25 cellular contexts compared by ENCODE assay signal in the genomic region with DNA sequence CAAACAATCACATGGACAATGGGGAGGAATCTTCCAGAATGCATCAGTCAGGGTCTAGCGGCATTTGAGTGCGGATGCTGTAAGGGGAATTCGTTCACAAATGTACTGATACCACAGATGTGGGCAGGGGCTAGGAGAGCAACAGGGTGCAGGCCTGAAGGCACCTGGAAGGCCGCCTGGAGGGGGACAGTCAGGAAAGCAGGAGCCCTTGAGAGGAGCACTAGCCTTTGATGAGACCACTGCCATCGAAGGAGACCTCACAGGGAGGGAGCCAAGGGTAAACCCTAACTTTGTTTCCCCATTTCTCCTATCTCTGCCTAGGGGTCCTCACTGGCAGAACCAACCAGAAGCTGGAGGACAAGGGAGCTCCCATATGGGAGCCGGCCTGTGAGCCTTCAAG. TPM values are rescaled to one million over a fixed set of nuclear protein-coding genes. Genes with fewer than 3 reads are reported as not detected.
DNase-seq lines count a peak whose midpoint lies in the region; ATAC-seq, FAIRE-seq and TF ChIP-seq lines count a peak whose summit lies in the region.
"Had no signal": no experiment of that assay in that cellular context is flagged by ENCODE, and none has a peak within 500 bp of the region (broad histone marks: within the 10 kb centered on the region; RNA-seq: fewer than 3 reads in every experiment).

No MANE protein-coding gene starts in this region.

- H3K4me3 Mint-ChIP-seq in activated CD4-positive, alpha-beta T cell treated with anti-CD3 and anti-CD28 coated beads, Interleukin-2, amount 10 ng/mL, durations not matched to agents 24 days and 14 days: no peak overlapping the region
- H3K4me3 Mint-ChIP-seq in immature natural killer cell: no peak overlapping the region
- H3K4me3 Mint-ChIP-seq: B cell; CD4-positive, alpha-beta T cell; CD8-positive, alpha-beta T cell had no signal

- no peak for TF ChIP-seq EP300 in esophagus muscularis mucosa (IDR thresholded peaks at IDR 0.05)

- peaks cover 42% of the 10 kb centered on the region for H3K36me3 Mint-ChIP-seq in activated CD4-positive, alpha-beta T cell treated with anti-CD3 and anti-CD28 coated beads, Interleukin-2, amount 10 ng/mL, durations not matched to agents 24 days and 14 days (ENCODE audit: low read depth)
- H3K36me3 Mint-ChIP-seq in immature natural killer cell: peaks cover 0 to 7% (median 0%) of the 10 kb centered on the region in 3 donors

- TF ChIP-seq POLR2A in NB4 (IDR thresholded peaks at IDR 0.05; ENCODE audit: extremely low read depth, insufficient read length) (peak; percentile 22), esophagus muscularis mucosa (IDR thresholded peaks at IDR 0.05; ENCODE audit: low read depth) (no peak)

- H3K4me3 ChIP-seq in NB4 (ENCODE audit: low read depth, low read length) (no peak overlapping the region), esophagus muscularis mucosa (no peak overlapping the region)
- H3K4me3 ChIP-seq: A549; BLaER1 treated with 17β-estradiol and CSF1 and Interleukin-3, amounts not matched to agents 10 nM and 100 nM had no signal

- ATAC-seq in GM19452 (IDR thresholded peaks at IDR 0.05; ENCODE audit: unreplicated experiment) (no peak), GM18520 (IDR thresholded peaks at IDR 0.05; ENCODE audit: unreplicated experiment) (no peak)
- ATAC-seq: A549; CD8-positive, alpha-beta T cell had no signal

- H3K27ac Mint-ChIP-seq in activated CD4-positive, alpha-beta T cell treated with anti-CD3 and anti-CD28 coated beads, Interleukin-2, amount 10 ng/mL, durations not matched to agents 24 days and 14 days: no peak overlapping the region
- H3K27ac Mint-ChIP-seq in immature natural killer cell: no peak overlapping the region
- H3K27ac Mint-ChIP-seq: B cell; CD4-positive, alpha-beta T cell; CD8-positive, alpha-beta T cell had no signal

- H3K27me3 Mint-ChIP-seq in activated CD4-positive, alpha-beta T cell treated with anti-CD3 and anti-CD28 coated beads, Interleukin-2, amount 10 ng/mL, durations not matched to agents 24 days and 14 days: no peaks in the 10 kb centered on the region
- peaks cover 0 to 4% (median 0%) of the 10 kb centered on the region in 3 donors for H3K27me3 Mint-ChIP-seq in immature natural killer cell (ENCODE audit: low read depth in 3 of 3)
- H3K27me3 Mint-ChIP-seq: B cell; CD4-positive, alpha-beta T cell had no signal

- no peaks in the 10 kb centered on the region for H3K4me1 ChIP-seq in esophagus muscularis mucosa
- H3K4me1 ChIP-seq: A549 had no signal

- H3K9me3 ChIP-seq in esophagus muscularis mucosa: no peaks in the 10 kb centered on the region
- H3K9me3 ChIP-seq: A549; BLaER1 treated with 17β-estradiol and CSF1 and Interleukin-3, amounts not matched to agents 10 nM and 100 nM; Caco-2 had no signal

- TF ChIP-seq CTCF in NB4 (IDR thresholded peaks at IDR 0.05; ENCODE audit: low read depth, low read length): no peak
- no peak for TF ChIP-seq CTCF in esophagus muscularis mucosa (IDR thresholded peaks at IDR 0.05)

- WGBS in esophagus muscularis mucosa: 90% methylated on average over 6 of the region's 6 CpGs

- peak; percentile 5 for FAIRE-seq in urothelium cell line (lab: Jason Lieb, UNC)
- FAIRE-seq: A549, D721Med, G401.6, GM12891, GM18507, GM19239 had no signal

- H3K4me1 Mint-ChIP-seq in activated CD4-positive, alpha-beta T cell treated with anti-CD3 and anti-CD28 coated beads, Interleukin-2, amount 10 ng/mL, durations not matched to agents 24 days and 14 days: peaks cover 14% of the 10 kb centered on the region
- H3K4me1 Mint-ChIP-seq in immature natural killer cell: peaks cover 7 to 11% of the 10 kb centered on the region in 2 donors

- no peaks in the 10 kb centered on the region for H3K36me3 ChIP-seq in esophagus muscularis mucosa

- no peaks in the 10 kb centered on the region for H3K27me3 ChIP-seq in esophagus muscularis mucosa
- H3K27me3 ChIP-seq: BLaER1 treated with 17β-estradiol and CSF1 and Interleukin-3, amounts not matched to agents 10 nM and 100 nM had no signal

- no peak overlapping the region for H3K27ac ChIP-seq in esophagus muscularis mucosa (replicated peaks in 1 of 4)
- H3K27ac ChIP-seq: 22Rv1; A549; BLaER1 treated with 17β-estradiol and CSF1 and Interleukin-3, amounts not matched to agents 10 nM and 100 nM; C4-2B had no signal

- intact Hi-C loops in activated CD4-positive, alpha-beta T cell treated with anti-CD3 and anti-CD28 coated beads, Interleukin-2, amount 10 ng/mL, durations not matched to agents 24 days and 14 days (cut with micrococcal nuclease): no loop called here
- intact Hi-C loops in esophagus muscularis mucosa (cut with DNase I): no loop called here

- peak; percentile 54 for DNase-seq in activated CD4-positive, alpha-beta T cell treated with anti-CD3 and anti-CD28 coated beads, Interleukin-2, amount 10 ng/mL, durations not matched to agents 24 days and 14 days
- DNase-seq in activated CD4-positive, alpha-beta T cell treated with anti-CD3 and anti-CD28 coated beads for 48 hours: no peak
- DNase-seq in NB4 (ENCODE audit: low read depth): no peak
- DNase-seq in esophagus muscularis mucosa (ENCODE audit: extremely low spot score): peak; percentile 62
- no peak for DNase-seq in urothelium cell line (ENCODE audit: low spot score)
- no peak for DNase-seq in immature natural killer cell
- DNase-seq: AML-193; Caco-2; Calu3; CD4-positive, alpha-beta T cell; CD8-positive, alpha-beta T cell; DMS79 treated with DMSO at 0.1 percent for 48 hours; GF-D8 had no signal

- H3K9me3 Mint-ChIP-seq in activated CD4-positive, alpha-beta T cell treated with anti-CD3 and anti-CD28 coated beads, Interleukin-2, amount 10 ng/mL, durations not matched to agents 24 days and 14 days: no peaks in the 10 kb centered on the region
- H3K9me3 Mint-ChIP-seq in immature natural killer cell: no peaks in the 10 kb centered on the region
- H3K9me3 Mint-ChIP-seq: CD4-positive, alpha-beta T cell; CD8-positive, alpha-beta T cell had no signal

RNA-seq across cellular contexts. Expression of a gene that starts 38.2 kb away (rescaled TPM):
- total RNA-seq in activated CD4-positive, alpha-beta T cell treated with anti-CD3 and anti-CD28 coated beads, Interleukin-2, amount 10 ng/mL, durations not matched to agents 24 days and 14 days: 44.1 and 44.2 TPM in 2 replicates
- total RNA-seq in esophagus muscularis mucosa: under 1 TPM; 0.29 to 0.83 (median 0.50) TPM
- polyA plus RNA-seq in immature natural killer cell: under 1 TPM in 1 of 3 donors, not detected in 2; 0.24 TPM

Comparison
In these comparisons a context has a peak if more than half of its experiments do, and no peak if none do; other contexts are left out.
1. DNase-seq: peak in activated CD4-positive, alpha-beta T cell treated with anti-CD3 and anti-CD28 coated beads, Interleukin-2, amount 10 ng/mL, durations not matched to agents 24 days and 14 days (single experiment) and esophagus muscularis mucosa (single experiment); none in activated CD4-positive, alpha-beta T cell treated with anti-CD3 and anti-CD28 coated beads for 48 hours (single experiment), NB4 (single experiment), urothelium cell line (single experiment) and immature natural killer cell (0 of 3).
2. RNA of a gene that starts 38.2 kb away (total RNA-seq): 44.1 to 44.2 TPM in activated CD4-positive, alpha-beta T cell treated with anti-CD3 and anti-CD28 coated beads, Interleukin-2, amount 10 ng/mL, durations not matched to agents 24 days and 14 days; 0.29 to 0.83 TPM in esophagus muscularis mucosa; every median in the first group is over 10 times any median in the second.